ENCODE assay signal across 8 cellular contexts in genomic region chr14:91286530-91286937, GRCh38. TPM values are rescaled to one million over a fixed set of nuclear protein-coding genes. Genes with fewer than 3 reads are reported as not detected.
DNase-seq lines count a peak whose midpoint lies in the region; ATAC-seq lines count a peak whose summit lies in the region.

No MANE protein-coding gene starts in this region.

- no peaks in the 10 kb centered on the region for H3K27me3 Mint-ChIP-seq in CD4-positive, alpha-beta memory T cell
- H3K27me3 Mint-ChIP-seq in activated CD4-positive, alpha-beta memory T cell treated with anti-CD3 and anti-CD28 coated beads, Interleukin-2, amount 10 ng/mL, durations not matched to agents 7 days and 5 days, result no peaks in the 10 kb centered on the region

- H3K4me1 Mint-ChIP-seq in CD4-positive, alpha-beta memory T cell, result peaks cover 3 to 19% (median 6%) of the 10 kb centered on the region in 4 donors
- peaks cover 17% of the 10 kb centered on the region for H3K4me1 Mint-ChIP-seq in activated CD4-positive, alpha-beta memory T cell treated with anti-CD3 and anti-CD28 coated beads, Interleukin-2, amount 10 ng/mL, durations not matched to agents 7 days and 5 days

- no peaks in the 10 kb centered on the region for H3K9me3 ChIP-seq in CD4-positive, alpha-beta memory T cell (ENCODE audit: control insufficient read depth in 1 of 2, low read length in 2 of 2)

- peak; percentile 55 for ATAC-seq in HG02884 (IDR thresholded peaks at IDR 0.05; ENCODE audit: unreplicated experiment)
- no peak for ATAC-seq in GM21515 (IDR thresholded peaks at IDR 0.05; ENCODE audit: unreplicated experiment)

- peaks cover 12% of the 10 kb centered on the region for H3K4me1 ChIP-seq in CD4-positive, alpha-beta memory T cell (ENCODE audit: insufficient read depth, low read length)

- intact Hi-C loops in CD4-positive, alpha-beta memory T cell (cut with micrococcal nuclease), result loop anchor here (1.0 to 5.0 kb wide), 5 partner anchors 40 to 384 kb away; no protein-coding TSS in a partner anchor

- peaks cover 93% of the 10 kb centered on the region for H3K36me3 ChIP-seq in CD4-positive, alpha-beta memory T cell (ENCODE audit: insufficient read depth, low read length)

- CTCF ChIA-PET in CD4-positive, alpha-beta memory T cell (lab: Charles Lee; ENCODE audit: partially characterized antibody), result interaction anchor here (0.6 to 25.0 kb wide), 33 partner anchors 8 to 390 kb away, joined by 3 to 480 read pairs (median 4); partner anchors contain the start of gene GPR68
- CTCF ChIA-PET in activated CD4-positive, alpha-beta memory T cell treated with anti-CD3 and anti-CD28 coated beads, Interleukin-2, amount 10 ng/mL, durations not matched to agents 7 days and 5 days (lab: Charles Lee), result interaction anchor here (1.0 to 8.4 kb wide), 13 partner anchors 9 to 384 kb away, joined by 3 to 136 read pairs (median 6); partner anchors contain the start of gene GPR68

- no peak overlapping the region for H3K4me3 ChIP-seq in CD4-positive, alpha-beta memory T cell (ENCODE audit: low read length in 2 of 2)

- no peak overlapping the region for H3K4me3 Mint-ChIP-seq in CD4-positive, alpha-beta memory T cell
- H3K4me3 Mint-ChIP-seq in activated CD4-positive, alpha-beta memory T cell treated with anti-CD3 and anti-CD28 coated beads, Interleukin-2, amount 10 ng/mL, durations not matched to agents 7 days and 5 days, result no peak overlapping the region

- peaks cover 72 to 94% of the 10 kb centered on the region in 2 donors for H3K36me3 Mint-ChIP-seq in CD4-positive, alpha-beta memory T cell
- peaks cover 93% of the 10 kb centered on the region for H3K36me3 Mint-ChIP-seq in activated CD4-positive, alpha-beta memory T cell treated with anti-CD3 and anti-CD28 coated beads, Interleukin-2, amount 10 ng/mL, durations not matched to agents 7 days and 5 days (ENCODE audit: low read depth)

- POLR2A ChIA-PET in CD4-positive, alpha-beta memory T cell (lab: Charles Lee; ENCODE audit: partially characterized antibody), result interaction anchor here (0.7 to 2.5 kb wide), 5 partner anchors 30 to 110 kb away, joined by 3 to 18 read pairs (median 4); partner anchors contain the start of gene GPR68
- POLR2A ChIA-PET in activated CD4-positive, alpha-beta memory T cell treated with anti-CD3 and anti-CD28 coated beads, Interleukin-2, amount 10 ng/mL, durations not matched to agents 7 days and 5 days (lab: Charles Lee), result interaction anchor here (0.6 to 3.8 kb wide), 7 partner anchors 22 to 129 kb away, joined by 3 to 25 read pairs (median 4); partner anchors contain the start of gene GPR68

- DNase-seq in CD4-positive, alpha-beta memory T cell, result peak; percentile 66 to 77 (median 74)
- peak; percentile 81 for DNase-seq in NCI-H82 (lab: John Stamatoyannopoulos, UW)
- DNase-seq in activated CD4-positive, alpha-beta memory T cell treated with anti-CD3 and anti-CD28 coated beads, Interleukin-2, amount 10 ng/mL, durations not matched to agents 7 days and 5 days, result peak; percentile 85
- peak; percentile 75 for DNase-seq in effector CD4-positive, alpha-beta T cell
- DNase-seq in lung microvascular endothelial cell (ENCODE audit: low read depth in 2 of 2), result peak; percentile 78 to 82
- peak; percentile 65 for DNase-seq in stimulated activated CD8-positive, alpha-beta memory T cell treated with anti-CD3 and anti-CD28 coated beads, Interleukin-15, amount 100 ng/mL, for 24 hours (ENCODE audit: low read depth)

- H3K27me3 ChIP-seq in CD4-positive, alpha-beta memory T cell (ENCODE audit: insufficient read depth, low read length), result no peaks in the 10 kb centered on the region

- H3K9me3 Mint-ChIP-seq in CD4-positive, alpha-beta memory T cell, result peaks cover 0 to 10% (median 0%) of the 10 kb centered on the region in 8 donors
- H3K9me3 Mint-ChIP-seq in activated CD4-positive, alpha-beta memory T cell treated with anti-CD3 and anti-CD28 coated beads, Interleukin-2, amount 10 ng/mL, durations not matched to agents 7 days and 5 days, result no peaks in the 10 kb centered on the region

- peak overlapping the region in 6 of 7 donors; percentile 53 to 92 (median 76) for H3K27ac Mint-ChIP-seq in CD4-positive, alpha-beta memory T cell
- H3K27ac Mint-ChIP-seq in activated CD4-positive, alpha-beta memory T cell treated with anti-CD3 and anti-CD28 coated beads, Interleukin-2, amount 10 ng/mL, durations not matched to agents 7 days and 5 days, result peak overlapping the region; percentile 59

- H3K27ac ChIP-seq in CD4-positive, alpha-beta memory T cell (ENCODE audit: low read depth, low read length), result no peak overlapping the region

RNA-seq across cellular contexts. Expression of gene GPR68, which starts 42.0 kb away (rescaled TPM):
- 10 to 100 TPM; 10.6 to 10.8 TPM for total RNA-seq in CD4-positive, alpha-beta memory T cell
- 1 to 10 TPM; 3.0 to 8.3 TPM for polyA plus RNA-seq in CD4-positive, alpha-beta memory T cell
- total RNA-seq in activated CD4-positive, alpha-beta memory T cell treated with anti-CD3 and anti-CD28 coated beads, Interleukin-2, amount 10 ng/mL, durations not matched to agents 7 days and 5 days, result 10 to 100 TPM; 36.9 to 39.8 TPM
- total RNA-seq in lung microvascular endothelial cell, result 0.20 and 0.44 TPM in 2 replicates
